Comparison of ENCODE assay signal across 1 cellular context in the genomic region with DNA sequence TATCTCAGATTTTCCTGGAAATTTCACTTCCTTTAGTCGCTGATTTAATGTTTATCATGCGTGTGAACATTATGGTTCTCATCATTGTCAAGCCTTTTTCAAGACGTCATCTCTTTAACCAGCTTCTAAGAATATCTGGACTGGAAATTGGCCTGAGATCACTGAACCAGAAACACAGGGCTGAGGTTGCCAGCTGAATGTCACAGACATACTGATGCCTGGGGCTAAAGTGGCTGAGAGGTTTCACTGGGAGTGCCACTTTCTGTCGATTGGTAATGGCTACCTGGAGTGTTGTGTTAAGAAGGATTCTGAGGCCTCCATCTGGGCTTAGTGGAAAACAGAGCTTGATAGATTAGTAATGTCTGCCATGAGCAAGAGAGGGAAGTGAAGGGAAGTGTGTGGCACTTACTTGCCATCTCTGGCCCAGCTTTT.
TF ChIP-seq lines count a peak whose summit lies in the region.

No MANE protein-coding gene starts in this region.

TF ChIP-seq in K562, 482 proteins besides CTCF, POLR2A, EP300 and RAD21 (continued from another document and continues in another):
- TF ChIP-seq, protein P1, sequence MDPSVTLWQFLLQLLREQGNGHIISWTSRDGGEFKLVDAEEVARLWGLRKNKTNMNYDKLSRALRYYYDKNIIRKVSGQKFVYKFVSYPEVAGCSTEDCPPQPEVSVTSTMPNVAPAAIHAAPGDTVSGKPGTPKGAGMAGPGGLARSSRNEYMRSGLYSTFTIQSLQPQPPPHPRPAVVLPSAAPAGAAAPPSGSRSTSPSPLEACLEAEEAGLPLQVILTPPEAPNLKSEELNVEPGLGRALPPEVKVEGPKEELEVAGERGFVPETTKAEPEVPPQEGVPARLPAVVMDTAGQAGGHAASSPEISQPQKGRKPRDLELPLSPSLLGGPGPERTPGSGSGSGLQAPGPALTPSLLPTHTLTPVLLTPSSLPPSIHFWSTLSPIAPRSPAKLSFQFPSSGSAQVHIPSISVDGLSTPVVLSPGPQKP (CRISPR knock-in tag; IDR thresholded peaks at IDR 0.05), result no peak
- no peak for TF ChIP-seq ZBTB1 (CRISPR knock-in tag; IDR thresholded peaks at IDR 0.05; ENCODE audit: borderline replicate concordance, low read depth)
- TF ChIP-seq, protein P2, sequence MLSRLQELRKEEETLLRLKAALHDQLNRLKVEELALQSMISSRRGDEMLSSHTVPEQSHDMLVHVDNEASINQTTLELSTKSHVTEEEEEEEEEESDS (CRISPR knock-in tag; IDR thresholded peaks at IDR 0.05), result no peak
- no peak for TF ChIP-seq MXI1 (IDR thresholded peaks at IDR 0.05; ENCODE audit: low read depth, low read length)
- TF ChIP-seq TFAM (CRISPR knock-in tag; conservative IDR thresholded peaks at IDR 0.05), result no peak
- TF ChIP-seq, protein P3, sequence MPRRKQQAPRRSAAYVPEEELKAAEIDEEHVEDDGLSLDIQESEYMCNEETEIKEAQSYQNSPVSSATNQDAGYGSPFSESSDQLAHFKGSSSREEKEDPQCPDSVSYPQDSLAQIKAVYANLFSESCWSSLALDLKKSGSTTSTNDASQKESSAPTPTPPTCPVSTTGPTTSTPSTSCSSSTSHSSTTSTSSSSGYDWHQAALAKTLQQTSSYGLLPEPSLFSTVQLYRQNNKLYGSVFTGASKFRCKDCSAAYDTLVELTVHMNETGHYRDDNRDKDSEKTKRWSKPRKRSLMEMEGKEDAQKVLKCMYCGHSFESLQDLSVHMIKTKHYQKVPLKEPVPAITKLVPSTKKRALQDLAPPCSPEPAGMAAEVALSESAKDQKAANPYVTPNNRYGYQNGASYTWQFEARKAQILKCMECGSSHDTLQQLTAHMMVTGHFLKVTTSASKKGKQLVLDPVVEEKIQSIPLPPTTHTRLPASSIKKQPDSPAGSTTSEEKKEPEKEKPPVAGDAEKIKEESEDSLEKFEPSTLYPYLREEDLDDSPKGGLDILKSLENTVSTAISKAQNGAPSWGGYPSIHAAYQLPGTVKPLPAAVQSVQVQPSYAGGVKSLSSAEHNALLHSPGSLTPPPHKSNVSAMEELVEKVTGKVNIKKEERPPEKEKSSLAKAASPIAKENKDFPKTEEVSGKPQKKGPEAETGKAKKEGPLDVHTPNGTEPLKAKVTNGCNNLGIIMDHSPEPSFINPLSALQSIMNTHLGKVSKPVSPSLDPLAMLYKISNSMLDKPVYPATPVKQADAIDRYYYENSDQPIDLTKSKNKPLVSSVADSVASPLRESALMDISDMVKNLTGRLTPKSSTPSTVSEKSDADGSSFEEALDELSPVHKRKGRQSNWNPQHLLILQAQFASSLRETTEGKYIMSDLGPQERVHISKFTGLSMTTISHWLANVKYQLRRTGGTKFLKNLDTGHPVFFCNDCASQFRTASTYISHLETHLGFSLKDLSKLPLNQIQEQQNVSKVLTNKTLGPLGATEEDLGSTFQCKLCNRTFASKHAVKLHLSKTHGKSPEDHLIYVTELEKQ (CRISPR knock-in tag; IDR thresholded peaks at IDR 0.05), result no peak
- TF ChIP-seq, protein P4, sequence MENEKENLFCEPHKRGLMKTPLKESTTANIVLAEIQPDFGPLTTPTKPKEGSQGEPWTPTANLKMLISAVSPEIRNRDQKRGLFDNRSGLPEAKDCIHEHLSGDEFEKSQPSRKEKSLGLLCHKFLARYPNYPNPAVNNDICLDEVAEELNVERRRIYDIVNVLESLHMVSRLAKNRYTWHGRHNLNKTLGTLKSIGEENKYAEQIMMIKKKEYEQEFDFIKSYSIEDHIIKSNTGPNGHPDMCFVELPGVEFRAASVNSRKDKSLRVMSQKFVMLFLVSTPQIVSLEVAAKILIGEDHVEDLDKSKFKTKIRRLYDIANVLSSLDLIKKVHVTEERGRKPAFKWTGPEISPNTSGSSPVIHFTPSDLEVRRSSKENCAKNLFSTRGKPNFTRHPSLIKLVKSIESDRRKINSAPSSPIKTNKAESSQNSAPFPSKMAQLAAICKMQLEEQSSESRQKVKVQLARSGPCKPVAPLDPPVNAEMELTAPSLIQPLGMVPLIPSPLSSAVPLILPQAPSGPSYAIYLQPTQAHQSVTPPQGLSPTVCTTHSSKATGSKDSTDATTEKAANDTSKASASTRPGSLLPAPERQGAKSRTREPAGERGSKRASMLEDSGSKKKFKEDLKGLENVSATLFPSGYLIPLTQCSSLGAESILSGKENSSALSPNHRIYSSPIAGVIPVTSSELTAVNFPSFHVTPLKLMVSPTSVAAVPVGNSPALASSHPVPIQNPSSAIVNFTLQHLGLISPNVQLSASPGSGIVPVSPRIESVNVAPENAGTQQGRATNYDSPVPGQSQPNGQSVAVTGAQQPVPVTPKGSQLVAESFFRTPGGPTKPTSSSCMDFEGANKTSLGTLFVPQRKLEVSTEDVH (IDR thresholded peaks at IDR 0.05; ENCODE audit: low read depth, partially characterized antibody), result no peak
- no peak for TF ChIP-seq CBX5 (IDR thresholded peaks at IDR 0.05; ENCODE audit: borderline replicate concordance, low read depth)
- TF ChIP-seq RB1 (IDR thresholded peaks at IDR 0.05; ENCODE audit: low read depth), result no peak
- TF ChIP-seq HMGN3 (IDR thresholded peaks at IDR 0.05; ENCODE audit: borderline replicate concordance, extremely low read depth, insufficient read length, low read depth, low read length), result no peak
- no peak for TF ChIP-seq GATAD2A (IDR thresholded peaks at IDR 0.05)
- TF ChIP-seq RBM22 (IDR thresholded peaks at IDR 0.05; ENCODE audit: low read depth, low read length, poor library complexity, severe bottlenecking), result no peak
- TF ChIP-seq NFIX (CRISPR knock-in tag; IDR thresholded peaks at IDR 0.05; ENCODE audit: low read depth), result no peak
- TF ChIP-seq HDAC2 (IDR thresholded peaks at IDR 0.05), result 0 out of 2 replicates have a peak, but pooled peaks have one; percentile 40
- TF ChIP-seq, protein P5, sequence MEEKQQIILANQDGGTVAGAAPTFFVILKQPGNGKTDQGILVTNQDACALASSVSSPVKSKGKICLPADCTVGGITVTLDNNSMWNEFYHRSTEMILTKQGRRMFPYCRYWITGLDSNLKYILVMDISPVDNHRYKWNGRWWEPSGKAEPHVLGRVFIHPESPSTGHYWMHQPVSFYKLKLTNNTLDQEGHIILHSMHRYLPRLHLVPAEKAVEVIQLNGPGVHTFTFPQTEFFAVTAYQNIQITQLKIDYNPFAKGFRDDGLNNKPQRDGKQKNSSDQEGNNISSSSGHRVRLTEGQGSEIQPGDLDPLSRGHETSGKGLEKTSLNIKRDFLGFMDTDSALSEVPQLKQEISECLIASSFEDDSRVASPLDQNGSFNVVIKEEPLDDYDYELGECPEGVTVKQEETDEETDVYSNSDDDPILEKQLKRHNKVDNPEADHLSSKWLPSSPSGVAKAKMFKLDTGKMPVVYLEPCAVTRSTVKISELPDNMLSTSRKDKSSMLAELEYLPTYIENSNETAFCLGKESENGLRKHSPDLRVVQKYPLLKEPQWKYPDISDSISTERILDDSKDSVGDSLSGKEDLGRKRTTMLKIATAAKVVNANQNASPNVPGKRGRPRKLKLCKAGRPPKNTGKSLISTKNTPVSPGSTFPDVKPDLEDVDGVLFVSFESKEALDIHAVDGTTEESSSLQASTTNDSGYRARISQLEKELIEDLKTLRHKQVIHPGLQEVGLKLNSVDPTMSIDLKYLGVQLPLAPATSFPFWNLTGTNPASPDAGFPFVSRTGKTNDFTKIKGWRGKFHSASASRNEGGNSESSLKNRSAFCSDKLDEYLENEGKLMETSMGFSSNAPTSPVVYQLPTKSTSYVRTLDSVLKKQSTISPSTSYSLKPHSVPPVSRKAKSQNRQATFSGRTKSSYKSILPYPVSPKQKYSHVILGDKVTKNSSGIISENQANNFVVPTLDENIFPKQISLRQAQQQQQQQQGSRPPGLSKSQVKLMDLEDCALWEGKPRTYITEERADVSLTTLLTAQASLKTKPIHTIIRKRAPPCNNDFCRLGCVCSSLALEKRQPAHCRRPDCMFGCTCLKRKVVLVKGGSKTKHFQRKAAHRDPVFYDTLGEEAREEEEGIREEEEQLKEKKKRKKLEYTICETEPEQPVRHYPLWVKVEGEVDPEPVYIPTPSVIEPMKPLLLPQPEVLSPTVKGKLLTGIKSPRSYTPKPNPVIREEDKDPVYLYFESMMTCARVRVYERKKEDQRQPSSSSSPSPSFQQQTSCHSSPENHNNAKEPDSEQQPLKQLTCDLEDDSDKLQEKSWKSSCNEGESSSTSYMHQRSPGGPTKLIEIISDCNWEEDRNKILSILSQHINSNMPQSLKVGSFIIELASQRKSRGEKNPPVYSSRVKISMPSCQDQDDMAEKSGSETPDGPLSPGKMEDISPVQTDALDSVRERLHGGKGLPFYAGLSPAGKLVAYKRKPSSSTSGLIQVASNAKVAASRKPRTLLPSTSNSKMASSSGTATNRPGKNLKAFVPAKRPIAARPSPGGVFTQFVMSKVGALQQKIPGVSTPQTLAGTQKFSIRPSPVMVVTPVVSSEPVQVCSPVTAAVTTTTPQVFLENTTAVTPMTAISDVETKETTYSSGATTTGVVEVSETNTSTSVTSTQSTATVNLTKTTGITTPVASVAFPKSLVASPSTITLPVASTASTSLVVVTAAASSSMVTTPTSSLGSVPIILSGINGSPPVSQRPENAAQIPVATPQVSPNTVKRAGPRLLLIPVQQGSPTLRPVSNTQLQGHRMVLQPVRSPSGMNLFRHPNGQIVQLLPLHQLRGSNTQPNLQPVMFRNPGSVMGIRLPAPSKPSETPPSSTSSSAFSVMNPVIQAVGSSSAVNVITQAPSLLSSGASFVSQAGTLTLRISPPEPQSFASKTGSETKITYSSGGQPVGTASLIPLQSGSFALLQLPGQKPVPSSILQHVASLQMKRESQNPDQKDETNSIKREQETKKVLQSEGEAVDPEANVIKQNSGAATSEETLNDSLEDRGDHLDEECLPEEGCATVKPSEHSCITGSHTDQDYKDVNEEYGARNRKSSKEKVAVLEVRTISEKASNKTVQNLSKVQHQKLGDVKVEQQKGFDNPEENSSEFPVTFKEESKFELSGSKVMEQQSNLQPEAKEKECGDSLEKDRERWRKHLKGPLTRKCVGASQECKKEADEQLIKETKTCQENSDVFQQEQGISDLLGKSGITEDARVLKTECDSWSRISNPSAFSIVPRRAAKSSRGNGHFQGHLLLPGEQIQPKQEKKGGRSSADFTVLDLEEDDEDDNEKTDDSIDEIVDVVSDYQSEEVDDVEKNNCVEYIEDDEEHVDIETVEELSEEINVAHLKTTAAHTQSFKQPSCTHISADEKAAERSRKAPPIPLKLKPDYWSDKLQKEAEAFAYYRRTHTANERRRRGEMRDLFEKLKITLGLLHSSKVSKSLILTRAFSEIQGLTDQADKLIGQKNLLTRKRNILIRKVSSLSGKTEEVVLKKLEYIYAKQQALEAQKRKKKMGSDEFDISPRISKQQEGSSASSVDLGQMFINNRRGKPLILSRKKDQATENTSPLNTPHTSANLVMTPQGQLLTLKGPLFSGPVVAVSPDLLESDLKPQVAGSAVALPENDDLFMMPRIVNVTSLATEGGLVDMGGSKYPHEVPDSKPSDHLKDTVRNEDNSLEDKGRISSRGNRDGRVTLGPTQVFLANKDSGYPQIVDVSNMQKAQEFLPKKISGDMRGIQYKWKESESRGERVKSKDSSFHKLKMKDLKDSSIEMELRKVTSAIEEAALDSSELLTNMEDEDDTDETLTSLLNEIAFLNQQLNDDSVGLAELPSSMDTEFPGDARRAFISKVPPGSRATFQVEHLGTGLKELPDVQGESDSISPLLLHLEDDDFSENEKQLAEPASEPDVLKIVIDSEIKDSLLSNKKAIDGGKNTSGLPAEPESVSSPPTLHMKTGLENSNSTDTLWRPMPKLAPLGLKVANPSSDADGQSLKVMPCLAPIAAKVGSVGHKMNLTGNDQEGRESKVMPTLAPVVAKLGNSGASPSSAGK (IDR thresholded peaks at IDR 0.05), result no peak
- no peak for TF ChIP-seq NFE2 (IDR thresholded peaks at IDR 0.05; ENCODE audit: low read depth)
- no peak for TF ChIP-seq ZNF184 (CRISPR knock-in tag; IDR thresholded peaks at IDR 0.05)
- TF ChIP-seq ATF7 (IDR thresholded peaks at IDR 0.05), result no peak
- no peak for TF ChIP-seq ETS2 (tag; IDR thresholded peaks at IDR 0.05; ENCODE audit: borderline replicate concordance, poor library complexity, severe bottlenecking)
- TF ChIP-seq, protein P6, sequence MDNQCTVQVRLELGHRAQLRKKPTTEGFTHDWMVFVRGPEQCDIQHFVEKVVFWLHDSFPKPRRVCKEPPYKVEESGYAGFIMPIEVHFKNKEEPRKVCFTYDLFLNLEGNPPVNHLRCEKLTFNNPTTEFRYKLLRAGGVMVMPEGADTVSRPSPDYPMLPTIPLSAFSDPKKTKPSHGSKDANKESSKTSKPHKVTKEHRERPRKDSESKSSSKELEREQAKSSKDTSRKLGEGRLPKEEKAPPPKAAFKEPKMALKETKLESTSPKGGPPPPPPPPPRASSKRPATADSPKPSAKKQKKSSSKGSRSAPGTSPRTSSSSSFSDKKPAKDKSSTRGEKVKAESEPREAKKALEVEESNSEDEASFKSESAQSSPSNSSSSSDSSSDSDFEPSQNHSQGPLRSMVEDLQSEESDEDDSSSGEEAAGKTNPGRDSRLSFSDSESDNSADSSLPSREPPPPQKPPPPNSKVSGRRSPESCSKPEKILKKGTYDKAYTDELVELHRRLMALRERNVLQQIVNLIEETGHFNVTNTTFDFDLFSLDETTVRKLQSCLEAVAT (IDR thresholded peaks at IDR 0.05), result peak in 1 of 2 experiments; percentile 98; a peak in 2 of 4 replicates
- TF ChIP-seq ZNF134 (CRISPR knock-in tag; conservative IDR thresholded peaks at IDR 0.05), result no peak
- no peak for TF ChIP-seq ILK (tag; IDR thresholded peaks at IDR 0.05; ENCODE audit: borderline replicate concordance, low read depth)
- TF ChIP-seq SMARCC2 (IDR thresholded peaks at IDR 0.05; ENCODE audit: low read depth), result no peak
- no peak for TF ChIP-seq FOXP1 (CRISPR knock-in tag; IDR thresholded peaks at IDR 0.05)
- TF ChIP-seq PHF20 (IDR thresholded peaks at IDR 0.05; ENCODE audit: partially characterized antibody), result no peak
- no peak for TF ChIP-seq KDM4B (IDR thresholded peaks at IDR 0.05; ENCODE audit: borderline replicate concordance in 2 of 2, low read depth in 1 of 2)
- TF ChIP-seq ZNF408 (CRISPR knock-in tag; IDR thresholded peaks at IDR 0.05; ENCODE audit: low read depth), result no peak
- TF ChIP-seq SETDB1 (IDR thresholded peaks at IDR 0.05; ENCODE audit: low read length), result no peak
- TF ChIP-seq CBX2 (IDR thresholded peaks at IDR 0.05; ENCODE audit: insufficient read depth, low read length, poor library complexity, severe bottlenecking), result no peak
- TF ChIP-seq RBM25 (IDR thresholded peaks at IDR 0.05; ENCODE audit: low read depth, low read length, severe bottlenecking), result peak; percentile 87
- TF ChIP-seq KLF10 (CRISPR knock-in tag; IDR thresholded peaks at IDR 0.05), result no peak
- no peak for TF ChIP-seq ZNF668 (CRISPR knock-in tag; IDR thresholded peaks at IDR 0.05)
